Comparison of ENCODE assay signal across 13 cellular contexts in genomic region chr4:7155611-7156071, GRCh38. TPM values are rescaled to one million over a fixed set of nuclear protein-coding genes. Genes with fewer than 3 reads are reported as not detected.
DNase-seq lines count a peak whose midpoint lies in the region; ATAC-seq, FAIRE-seq and TF ChIP-seq lines count a peak whose summit lies in the region.
"Had no signal": no experiment of that assay in that cellular context is flagged by ENCODE, and none has a peak within 500 bp of the region (broad histone marks: within the 10 kb centered on the region; RNA-seq: fewer than 3 reads in every experiment).

No MANE protein-coding gene starts in this region.

- 63 to 74% methylated on average over 19 of the region's 19 CpGs for WGBS in tibial nerve, 2 donors

- H3K27me3 ChIP-seq in keratinocyte (ENCODE audit: control insufficient read depth, extremely low read depth, insufficient read depth, low read length) (peaks cover 5% of the 10 kb centered on the region), tibial nerve (no peaks in the 10 kb centered on the region)

- H3K9ac ChIP-seq in keratinocyte (ENCODE audit: control insufficient read depth, extremely low read depth, insufficient read depth, low read length), result peak overlapping the region; percentile 31

- TF ChIP-seq CTCF in choroid plexus epithelial cell (conservative IDR thresholded peaks at IDR 0.05; ENCODE audit: low read depth, low read length) (no peak), keratinocyte (optimal IDR thresholded peaks at IDR 0.05 in 1 of 3, IDR thresholded peaks at IDR 0.05 in 1 of 3, conservative IDR thresholded peaks at IDR 0.05 in 1 of 3; ENCODE audit: extremely low read depth in 1 of 3, insufficient read depth in 2 of 3, low read length in 3 of 3) (peak in 1 of 3 experiments; percentile 24), tibial nerve (IDR thresholded peaks at IDR 0.05) (no peak)

- FAIRE-seq in keratinocyte (lab: Jason Lieb, UNC) (peak; percentile 58), frontal cortex (lab: Jason Lieb, UNC) (no peak), H54 (lab: Jason Lieb, UNC) (no peak)

- ATAC-seq in GM19463 (IDR thresholded peaks at IDR 0.05; ENCODE audit: unreplicated experiment), result no peak

- TF ChIP-seq POLR2A in tibial nerve (IDR thresholded peaks at IDR 0.05) (no peak), H54 (IDR thresholded peaks at IDR 0.05; ENCODE audit: low read depth, low read length) (no peak)

- H4K20me1 ChIP-seq in keratinocyte (ENCODE audit: control insufficient read depth, extremely low read depth, insufficient read depth, low read length), result no peaks in the 10 kb centered on the region

- H3K4me2 ChIP-seq in keratinocyte (ENCODE audit: control insufficient read depth, extremely low read depth, insufficient read depth, low read depth, low read length), result peak overlapping the region; percentile 48

- H3K79me2 ChIP-seq in keratinocyte (ENCODE audit: control insufficient read depth, insufficient read depth, low read length), result no peaks in the 10 kb centered on the region

- H3K9me1 ChIP-seq in keratinocyte (ENCODE audit: control insufficient read depth, extremely low read depth, insufficient read depth, low read length), result no peaks in the 10 kb centered on the region

- H3K4me1 ChIP-seq in keratinocyte (ENCODE audit: control insufficient read depth, extremely low read depth, insufficient read depth, low read length) (peaks cover 10% of the 10 kb centered on the region), tibial nerve (peaks cover 0 to 27% (median 2%) of the 10 kb centered on the region in 4 donors)

- H3K9me3 ChIP-seq in keratinocyte (ENCODE audit: control insufficient read depth, low read depth, low read length) (no peaks in the 10 kb centered on the region), tibial nerve (no peaks in the 10 kb centered on the region)

- peak overlapping the region; percentile 81 for H2AFZ ChIP-seq in keratinocyte (ENCODE audit: control insufficient read depth, low read length)

- no peak for TF ChIP-seq EP300 in tibial nerve (IDR thresholded peaks at IDR 0.05)

- dilution Hi-C loops in keratinocyte (cut with MboI; ENCODE audit: extremely low pct_ligation_motif_present, low sequenced_read_pairs), result no loop called here

- H3K27ac ChIP-seq in keratinocyte (ENCODE audit: control insufficient read depth, insufficient read depth, low read length) (peak overlapping the region; percentile 10), tibial nerve (peak overlapping the region in 3 of 4 donors; percentile 17 to 57 (median 19))

- H3K36me3 ChIP-seq in keratinocyte (ENCODE audit: control insufficient read depth in 2 of 2, extremely low read depth in 1 of 2, insufficient read depth in 2 of 2, low read length in 2 of 2), result no peaks in the 10 kb centered on the region
- H3K36me3 ChIP-seq in tibial nerve, result no peaks in the 10 kb centered on the region

- DNase-seq in activated effector memory CD4-positive, alpha-beta T cell treated with anti-CD3 and anti-CD28 coated beads, Interleukin-2, amount 50 U/mL, for 16 hours, result peak; percentile 37
- DNase-seq in activated effector memory CD4-positive, alpha-beta T cell treated with Interleukin-2 at 50 U/mL for 16 hours, result no peak
- DNase-seq in choroid plexus epithelial cell (ENCODE audit: low read depth), result peak; percentile 50
- peak; percentile 15 for DNase-seq in keratinocyte (ENCODE audit: low read depth, low spot score)
- DNase-seq in tibial nerve (ENCODE audit: low spot score in 2 of 2), result peak in 1 of 2 donors; percentile 30
- no peak for DNase-seq in frontal cortex (ENCODE audit: low spot score in 2 of 2)
- DNase-seq in H54 (ENCODE audit: insufficient read length, low spot score), result no peak
- DNase-seq: aorta, DMS 273 treated with DMSO at 0.1 percent for 48 hours, NCI-H1092 treated with DMSO at 0.1 percent for 48 hours, NCI-H510A treated with DMSO at 0.1 percent for 48 hours, SIG-M5 had no signal

- H3K4me3 ChIP-seq in choroid plexus epithelial cell (ENCODE audit: low read depth, low read length) (no peak overlapping the region), keratinocyte (ENCODE audit: control insufficient read depth in 2 of 3, extremely low read depth in 1 of 3, insufficient read depth in 2 of 3, low read depth in 1 of 3, low read length in 3 of 3) (no peak overlapping the region), tibial nerve (no peak overlapping the region)

RNA-seq across cellular contexts. Expression of gene SORCS2, which starts 36.7 kb away (rescaled TPM):
- 0.01 to 0.40 TPM (median 0.09 TPM) in 3 replicates for polyA plus RNA-seq in keratinocyte
- polyA plus RNA-seq in keratinocyte (2011; ENCODE audit: low read depth), result 0.25 TPM
- 0.09 and 0.34 TPM in 2 replicates for polyA plus RNA-seq in keratinocyte (2011; cell fraction: cytosol; rRNA removed)
- polyA plus RNA-seq in keratinocyte (2011; cell fraction: nucleus; rRNA removed), result 0.57 and 0.88 TPM in 2 replicates
- 0.17 and 0.56 TPM in 2 replicates for polyA plus RNA-seq in keratinocyte (2012; ENCODE audit: low replicate concordance)
- polyA minus RNA-seq in keratinocyte, result 0.06 to 0.10 TPM in 2 of 3 replicates, not detected in the other
- polyA minus RNA-seq in keratinocyte (2011; cell fraction: cytosol; rRNA and poly(A)+ RNA removed), result 0.77 TPM
- 0.85 and 1.1 TPM in 2 replicates for polyA minus RNA-seq in keratinocyte (2011; cell fraction: nucleus; rRNA and poly(A)+ RNA removed)
- total RNA-seq in tibial nerve (10 to 100 TPM; 15.6 to 48.9 (median 38.3) TPM), frontal cortex (4.9 TPM)

Comparison
In these comparisons a context has a peak if more than half of its experiments do, and no peak if none do; other contexts are left out.
1. DNase-seq: peak in activated effector memory CD4-positive, alpha-beta T cell treated with anti-CD3 and anti-CD28 coated beads, Interleukin-2, amount 50 U/mL, for 16 hours (single experiment), choroid plexus epithelial cell (single experiment) and keratinocyte (single experiment); none in activated effector memory CD4-positive, alpha-beta T cell treated with Interleukin-2 at 50 U/mL for 16 hours (single experiment), frontal cortex (0 of 2) and H54 (single experiment).